Comparison of ENCODE assay signal across 9 cellular contexts in the genomic region with DNA sequence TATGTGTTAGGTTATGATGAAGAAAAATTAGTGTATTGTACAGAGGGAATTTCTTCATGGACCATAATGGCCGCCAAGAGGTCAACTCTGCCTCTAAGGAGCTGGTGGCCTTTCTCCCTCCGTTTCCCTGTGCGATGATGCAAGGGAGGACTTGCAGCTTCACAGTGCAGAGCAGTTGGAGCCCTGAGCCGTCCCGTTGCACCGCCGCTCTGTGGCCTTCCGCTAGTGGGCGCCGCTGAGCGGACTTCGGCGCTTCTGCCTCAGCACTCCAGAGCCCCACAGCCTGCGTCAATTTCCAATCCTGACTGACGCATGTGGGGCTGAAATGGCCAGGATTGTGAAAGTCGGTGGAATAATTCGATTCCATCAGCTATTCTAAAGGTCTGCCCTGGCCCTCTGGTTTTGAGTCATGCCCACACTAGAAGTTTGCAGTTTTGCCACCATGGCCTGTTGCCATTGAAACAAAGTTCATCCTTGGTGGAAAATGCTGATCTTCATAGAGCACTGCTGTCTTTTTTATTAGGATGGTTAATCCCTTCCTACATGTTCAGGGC. TPM values are rescaled to one million over a fixed set of nuclear protein-coding genes. Genes with fewer than 3 reads are reported as not detected.
DNase-seq lines count a peak whose midpoint lies in the region; ATAC-seq, FAIRE-seq and TF ChIP-seq lines count a peak whose summit lies in the region.
"Had no signal": no experiment of that assay in that cellular context is flagged by ENCODE, and none has a peak within 500 bp of the region (broad histone marks: within the 10 kb centered on the region; RNA-seq: fewer than 3 reads in every experiment).

No MANE protein-coding gene starts in this region.

- no peaks in the 10 kb centered on the region for H4K20me1 ChIP-seq in hepatocyte (ENCODE audit: insufficient read depth, poor library complexity, severe bottlenecking)

- H3K9me2 ChIP-seq in hepatocyte (replicated peaks; ENCODE audit: insufficient read depth) = no peaks in the 10 kb centered on the region

- peak overlapping the region; percentile 53 for H3K27ac ChIP-seq in hepatocyte

- DNase-seq in ACHN (peak; percentile 75), NAMALWA (ENCODE audit: low spot score) (peak; percentile 38), hepatocyte (ENCODE audit: low spot score) (peak; percentile 79), frontal cortex (ENCODE audit: low spot score in 2 of 2) (no peak)
- DNase-seq in activated T-helper 9 cell treated with anti-CD3 and anti-CD28 coated beads, Interleukin-2, amount 50 U/mL, for 16 hours (ENCODE audit: low read depth) = peak; percentile 17
- DNase-seq in stimulated activated CD4-positive, alpha-beta T cell treated with anti-CD3 and anti-CD28 coated beads, Interleukin-12 subunit alpha, Interleukin-12 subunit beta, amount 100 ng/mL, for 48 hours (ENCODE audit: low read depth in 2 of 3, low spot score in 1 of 3) = peak; percentile 25 to 35 (median 33)

- peaks cover 27% of the 10 kb centered on the region for H3K4me1 ChIP-seq in hepatocyte (ENCODE audit: insufficient read depth)

- H3K9me3 ChIP-seq in hepatocyte (ENCODE audit: low read depth) = no peaks in the 10 kb centered on the region

- H3K79me2 ChIP-seq in hepatocyte = no peaks in the 10 kb centered on the region

- no peak for FAIRE-seq in frontal cortex (lab: Jason Lieb, UNC)

- H3K4me2 ChIP-seq in hepatocyte = no peak overlapping the region

- TF ChIP-seq CTCF in hepatocyte (IDR thresholded peaks at IDR 0.05; ENCODE audit: poor library complexity) = peak; percentile 62

- 21% methylated on average over 17 of the region's 17 CpGs for WGBS in hepatocyte (ENCODE audit: low lambda C conversion rate, missing lambda C conversion rate)

- no peak overlapping the region for H3K4me3 ChIP-seq in hepatocyte

- in situ Hi-C loops in ACHN (cut with HindIII; ENCODE audit: low pct_ligation_motif_present, low pct_unique_long_range_greater_than_20kb, low sequenced_read_pairs) = no loop called here

- H3K27me3 ChIP-seq in hepatocyte = no peaks in the 10 kb centered on the region

- peak; percentile 78 for ATAC-seq in GM19452 (IDR thresholded peaks at IDR 0.05; ENCODE audit: unreplicated experiment)
- ATAC-seq in HG02970 (IDR thresholded peaks at IDR 0.05; ENCODE audit: low FRiP score, unreplicated experiment) = no peak

- no peak overlapping the region for H2AFZ ChIP-seq in hepatocyte

- H3K36me3 ChIP-seq in hepatocyte (replicated peaks; ENCODE audit: insufficient read depth, low read depth) = no peaks in the 10 kb centered on the region

RNA-seq across cellular contexts. Expression of gene LECT2, which starts 22.7 kb away (rescaled TPM):
- total RNA-seq in hepatocyte (25.0 and 29.6 TPM in 2 replicates), frontal cortex (not detected)
- 6.3 and 12.3 TPM in 2 replicates for polyA plus RNA-seq in hepatocyte
- polyA plus RNA-seq: esophagus had no signal

RNA-seq across cellular contexts. Expression of gene TGFBI, which starts 51.3 kb away (rescaled TPM):
- 316 and 401 TPM in 2 replicates for total RNA-seq in hepatocyte
- polyA plus RNA-seq in hepatocyte = 396 and 509 TPM in 2 replicates
- 4.9 TPM for total RNA-seq in frontal cortex

Comparison
In these comparisons a context has a peak if more than half of its experiments do, and no peak if none do; other contexts are left out.
1. DNase-seq: peak in ACHN (single experiment), NAMALWA (single experiment), activated T-helper 9 cell treated with anti-CD3 and anti-CD28 coated beads, Interleukin-2, amount 50 U/mL, for 16 hours (single experiment), hepatocyte (single experiment) and stimulated activated CD4-positive, alpha-beta T cell treated with anti-CD3 and anti-CD28 coated beads, Interleukin-12 subunit alpha, Interleukin-12 subunit beta, amount 100 ng/mL, for 48 hours (3 of 3); none in frontal cortex (0 of 2).
2. RNA of gene LECT2, which starts 22.7 kb away (total RNA-seq): 25.0 to 29.6 TPM in hepatocyte; not detected in frontal cortex (single experiment); every median in the first group is over 10 times any median in the second.
3. RNA of gene TGFBI, which starts 51.3 kb away (total RNA-seq): 316 to 401 TPM in hepatocyte; 4.9 TPM in frontal cortex (single experiment); every median in the first group is over 10 times any median in the second.